Comparison of ENCODE assay signal across 1 cellular context in genomic region chr1:37851271-37851670, GRCh38.
TF ChIP-seq lines count a peak whose summit lies in the region.

No MANE protein-coding gene starts in this region.

TF ChIP-seq in HepG2, 621 proteins besides CTCF, POLR2A, EP300 and RAD21:
- TF ChIP-seq ZNF670 (CRISPR knock-in tag; IDR thresholded peaks at IDR 0.05; ENCODE audit: borderline replicate concordance) (no peak), ZNF24 (IDR thresholded peaks at IDR 0.05) (no peak), CEBPB (IDR thresholded peaks at IDR 0.05; ENCODE audit: borderline replicate concordance, low read depth, low read length) (peak; percentile 65), MAFK (conservative IDR thresholded peaks at IDR 0.05 in 1 of 2, IDR thresholded peaks at IDR 0.05 in 1 of 2; ENCODE audit: low read length in 2 of 2) (peak in 1 of 2 experiments; percentile 58; a peak in 2 of 4 replicates), SATB2 (CRISPR knock-in tag; IDR thresholded peaks at IDR 0.05) (no peak), MAFF (IDR thresholded peaks at IDR 0.05; ENCODE audit: low read depth, low read length) (0 out of 2 replicates have a peak, but pooled peaks have one; percentile 7)
TF ChIP-seq in HepG2: peak in this region for 3.
